17 cellular contexts compared by ENCODE assay signal in genomic region chr1:101316801-101317200, GRCh38.
"Had no signal": no experiment of that assay in that cellular context is flagged by ENCODE, and none has a peak within 500 bp of the region (broad histone marks: within the 10 kb centered on the region; RNA-seq: fewer than 3 reads in every experiment).

No MANE protein-coding gene starts in this region.

- DNase-seq: dermis blood vessel endothelial cell; foreskin melanocyte; head of caudate nucleus; kidney; mammary epithelial cell; naive thymus-derived CD4-positive, alpha-beta T cell; occipital lobe; pancreas; right lobe of liver; stimulated activated CD4-positive, alpha-beta T cell treated with anti-CD3 and anti-CD28 coated beads, Interleukin-4, amount 100 ng/mL, for 1 hour; tibial artery; upper lobe of left lung; uterus had no signal

- H3K9me3 Mint-ChIP-seq: stimulated activated memory B cell treated with anti-CD40 and anti-IgM and Interleukin-4, amounts not matched to agents 10 μg/mL and 1 μg/mL and 100 μg/mL, for 72 hours; stimulated activated naive CD8-positive, alpha-beta T cell treated with anti-CD3 and anti-CD28 coated beads, Interleukin-15, Interleukin-2, amounts not matched to agents 100 ng/mL and 50 ng/mL, for 24 hours had no signal

- H3K27ac ChIP-seq: hepatocyte, pancreas, right lobe of liver, tibial artery, upper lobe of left lung, uterus had no signal

- H3K4me3 Mint-ChIP-seq: naive thymus-derived CD4-positive, alpha-beta T cell; stimulated activated memory B cell treated with anti-CD40 and anti-IgM and Interleukin-4, amounts not matched to agents 10 μg/mL and 1 μg/mL and 100 μg/mL, for 72 hours; stimulated activated naive CD8-positive, alpha-beta T cell treated with anti-CD3 and anti-CD28 coated beads, Interleukin-15, Interleukin-2, amounts not matched to agents 100 ng/mL and 50 ng/mL, for 24 hours had no signal

- H3K9me3 ChIP-seq: pancreas, right lobe of liver, tibial artery, upper lobe of left lung, uterus had no signal

- H3K4me3 ChIP-seq: hepatocyte, pancreas, right lobe of liver, tibial artery, upper lobe of left lung, uterus had no signal

- H3K36me3 ChIP-seq: pancreas, right lobe of liver, tibial artery, upper lobe of left lung, uterus had no signal

- H3K36me3 Mint-ChIP-seq: naive thymus-derived CD4-positive, alpha-beta T cell; stimulated activated memory B cell treated with anti-CD40 and anti-IgM and Interleukin-4, amounts not matched to agents 10 μg/mL and 1 μg/mL and 100 μg/mL, for 72 hours had no signal

- H3K27me3 ChIP-seq: pancreas, right lobe of liver, upper lobe of left lung, uterus had no signal

- H3K27ac Mint-ChIP-seq: progenitor cell of endocrine pancreas; stimulated activated memory B cell treated with anti-CD40 and anti-IgM and Interleukin-4, amounts not matched to agents 10 μg/mL and 1 μg/mL and 100 μg/mL, for 72 hours; stimulated activated naive CD8-positive, alpha-beta T cell treated with anti-CD3 and anti-CD28 coated beads, Interleukin-15, Interleukin-2, amounts not matched to agents 100 ng/mL and 50 ng/mL, for 24 hours had no signal

- H3K27me3 Mint-ChIP-seq: stimulated activated memory B cell treated with anti-CD40 and anti-IgM and Interleukin-4, amounts not matched to agents 10 μg/mL and 1 μg/mL and 100 μg/mL, for 72 hours; stimulated activated naive CD8-positive, alpha-beta T cell treated with anti-CD3 and anti-CD28 coated beads, Interleukin-15, Interleukin-2, amounts not matched to agents 100 ng/mL and 50 ng/mL, for 24 hours had no signal

- H3K4me1 ChIP-seq: pancreas, right lobe of liver, tibial artery, upper lobe of left lung, uterus had no signal
